ENCODE assay signal across 8 cellular contexts in the genomic region with DNA sequence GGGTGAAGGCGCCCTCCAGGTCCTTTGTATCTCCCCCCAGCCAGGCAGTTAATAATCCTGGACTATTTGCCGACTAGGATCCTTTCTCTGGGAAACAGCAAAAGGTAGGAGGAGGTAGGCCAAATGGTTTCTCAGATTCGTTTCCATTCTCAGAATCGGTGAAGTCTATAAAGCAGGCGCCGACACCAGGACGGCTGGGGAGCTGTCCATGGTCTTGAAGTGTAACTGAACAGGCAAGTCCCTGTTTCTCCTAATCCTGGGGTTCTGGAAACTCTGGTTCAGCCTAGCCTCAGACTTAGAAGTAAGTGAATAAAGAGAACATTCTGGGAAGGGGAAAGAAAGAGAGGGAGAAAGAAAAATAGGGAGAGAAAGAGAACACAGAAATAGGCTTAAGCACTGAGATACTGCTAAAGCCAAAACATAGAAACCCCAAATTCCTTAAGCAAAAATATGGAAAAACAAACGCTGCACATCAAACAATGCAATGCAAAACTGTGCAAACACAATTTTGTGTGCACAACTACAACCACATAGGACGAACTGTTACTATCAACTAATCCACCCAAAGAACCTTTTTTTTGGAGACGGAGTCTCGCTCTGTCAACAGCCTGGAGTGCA. TPM values are rescaled to one million over a fixed set of nuclear protein-coding genes. Genes with fewer than 3 reads are reported as not detected.
DNase-seq lines count a peak whose midpoint lies in the region; ATAC-seq and TF ChIP-seq lines count a peak whose summit lies in the region.

No MANE protein-coding gene starts in this region.

- no peak for TF ChIP-seq CTCF in GM12865 (IDR thresholded peaks at IDR 0.05; ENCODE audit: insufficient read depth, low read depth, low read length, missing control alignments)
- TF ChIP-seq CTCF in cardiac fibroblast (IDR thresholded peaks at IDR 0.05; ENCODE audit: low read depth, low read length) = no peak
- no peak for TF ChIP-seq CTCF in nephron progenitor cell (IDR thresholded peaks at IDR 0.05)

- H3K4me3 ChIP-seq in GM12865 (ENCODE audit: low read depth, low read length) (no peak overlapping the region), cardiac fibroblast (replicated peaks in 1 of 2; ENCODE audit: low read depth in 2 of 2, low read length in 2 of 2) (no peak overlapping the region)

- H3K27ac Mint-ChIP-seq in nephron progenitor cell = no peak overlapping the region

- no peak overlapping the region for H3K4me3 Mint-ChIP-seq in nephron progenitor cell

- peaks cover 5% of the 10 kb centered on the region for H3K9me3 Mint-ChIP-seq in nephron progenitor cell

- no peaks in the 10 kb centered on the region for H3K4me1 Mint-ChIP-seq in nephron progenitor cell

- peak; percentile 62 for DNase-seq in GM12865 (ENCODE audit: low read depth)
- DNase-seq in cardiac fibroblast (ENCODE audit: low read depth in 2 of 2) = peak; percentile 82 to 83
- peak; percentile 85 for DNase-seq in nephron progenitor cell
- no peak for DNase-seq in NCI-H446 (lab: John Stamatoyannopoulos, UW)
- DNase-seq in cerebellar nuclear complex (lab: John Stamatoyannopoulos, UW) = no peak
- DNase-seq in COLO668 (lab: John Stamatoyannopoulos, UW; ENCODE audit: unreplicated experiment) = no peak

- ATAC-seq in GM21786 (IDR thresholded peaks at IDR 0.05; ENCODE audit: unreplicated experiment) = no peak

- H3K27me3 Mint-ChIP-seq in nephron progenitor cell (ENCODE audit: low read depth, poor library complexity) = peaks cover 39% of the 10 kb centered on the region

- H3K36me3 Mint-ChIP-seq in nephron progenitor cell (ENCODE audit: low read depth) = no peaks in the 10 kb centered on the region

TF ChIP-seq in PFSK-1, 5 proteins besides CTCF, POLR2A, EP300 and RAD21:
- no peak for TF ChIP-seq POLR2AphosphoS5 (IDR thresholded peaks at IDR 0.05; ENCODE audit: low read depth, low read length)
- TF ChIP-seq, protein P1, sequence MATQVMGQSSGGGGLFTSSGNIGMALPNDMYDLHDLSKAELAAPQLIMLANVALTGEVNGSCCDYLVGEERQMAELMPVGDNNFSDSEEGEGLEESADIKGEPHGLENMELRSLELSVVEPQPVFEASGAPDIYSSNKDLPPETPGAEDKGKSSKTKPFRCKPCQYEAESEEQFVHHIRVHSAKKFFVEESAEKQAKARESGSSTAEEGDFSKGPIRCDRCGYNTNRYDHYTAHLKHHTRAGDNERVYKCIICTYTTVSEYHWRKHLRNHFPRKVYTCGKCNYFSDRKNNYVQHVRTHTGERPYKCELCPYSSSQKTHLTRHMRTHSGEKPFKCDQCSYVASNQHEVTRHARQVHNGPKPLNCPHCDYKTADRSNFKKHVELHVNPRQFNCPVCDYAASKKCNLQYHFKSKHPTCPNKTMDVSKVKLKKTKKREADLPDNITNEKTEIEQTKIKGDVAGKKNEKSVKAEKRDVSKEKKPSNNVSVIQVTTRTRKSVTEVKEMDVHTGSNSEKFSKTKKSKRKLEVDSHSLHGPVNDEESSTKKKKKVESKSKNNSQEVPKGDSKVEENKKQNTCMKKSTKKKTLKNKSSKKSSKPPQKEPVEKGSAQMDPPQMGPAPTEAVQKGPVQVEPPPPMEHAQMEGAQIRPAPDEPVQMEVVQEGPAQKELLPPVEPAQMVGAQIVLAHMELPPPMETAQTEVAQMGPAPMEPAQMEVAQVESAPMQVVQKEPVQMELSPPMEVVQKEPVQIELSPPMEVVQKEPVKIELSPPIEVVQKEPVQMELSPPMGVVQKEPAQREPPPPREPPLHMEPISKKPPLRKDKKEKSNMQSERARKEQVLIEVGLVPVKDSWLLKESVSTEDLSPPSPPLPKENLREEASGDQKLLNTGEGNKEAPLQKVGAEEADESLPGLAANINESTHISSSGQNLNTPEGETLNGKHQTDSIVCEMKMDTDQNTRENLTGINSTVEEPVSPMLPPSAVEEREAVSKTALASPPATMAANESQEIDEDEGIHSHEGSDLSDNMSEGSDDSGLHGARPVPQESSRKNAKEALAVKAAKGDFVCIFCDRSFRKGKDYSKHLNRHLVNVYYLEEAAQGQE (IDR thresholded peaks at IDR 0.05; ENCODE audit: insufficient read depth in 1 of 2, low read depth in 2 of 2, low read length in 2 of 2) = peak; percentile 93 to 97
- no peak for TF ChIP-seq TAF1 (IDR thresholded peaks at IDR 0.05; ENCODE audit: borderline replicate concordance, insufficient read depth, low read length)
- peak; percentile 67; the same call in 1 of the 2 replicates for TF ChIP-seq SIN3A (IDR thresholded peaks at IDR 0.05; ENCODE audit: borderline replicate concordance, insufficient read depth, low read length)
- no peak for TF ChIP-seq FOXP2 (optimal IDR thresholded peaks at IDR 0.05; ENCODE audit: borderline replicate concordance, extremely low read depth, extremely low read length, insufficient read depth)

RNA-seq across cellular contexts. Expression of a gene that starts 11.1 kb away (rescaled TPM):
- not detected for polyA plus RNA-seq in PFSK-1 (2012; ENCODE audit: insufficient read length, low read depth)

RNA-seq across cellular contexts. Expression of a gene that starts 20.1 kb away (rescaled TPM):
- polyA plus RNA-seq in PFSK-1 (2012; ENCODE audit: insufficient read length, low read depth) = not detected

Comparison
In these comparisons a context has a peak if more than half of its experiments do, and no peak if none do; other contexts are left out.
1. DNase-seq: peak in GM12865 (single experiment), cardiac fibroblast (2 of 2) and nephron progenitor cell (single experiment); none in NCI-H446 (0 of 2), cerebellar nuclear complex (0 of 2) and COLO668 (single experiment).